Comparison of ENCODE assay signal across 1 cellular context in the genomic region with DNA sequence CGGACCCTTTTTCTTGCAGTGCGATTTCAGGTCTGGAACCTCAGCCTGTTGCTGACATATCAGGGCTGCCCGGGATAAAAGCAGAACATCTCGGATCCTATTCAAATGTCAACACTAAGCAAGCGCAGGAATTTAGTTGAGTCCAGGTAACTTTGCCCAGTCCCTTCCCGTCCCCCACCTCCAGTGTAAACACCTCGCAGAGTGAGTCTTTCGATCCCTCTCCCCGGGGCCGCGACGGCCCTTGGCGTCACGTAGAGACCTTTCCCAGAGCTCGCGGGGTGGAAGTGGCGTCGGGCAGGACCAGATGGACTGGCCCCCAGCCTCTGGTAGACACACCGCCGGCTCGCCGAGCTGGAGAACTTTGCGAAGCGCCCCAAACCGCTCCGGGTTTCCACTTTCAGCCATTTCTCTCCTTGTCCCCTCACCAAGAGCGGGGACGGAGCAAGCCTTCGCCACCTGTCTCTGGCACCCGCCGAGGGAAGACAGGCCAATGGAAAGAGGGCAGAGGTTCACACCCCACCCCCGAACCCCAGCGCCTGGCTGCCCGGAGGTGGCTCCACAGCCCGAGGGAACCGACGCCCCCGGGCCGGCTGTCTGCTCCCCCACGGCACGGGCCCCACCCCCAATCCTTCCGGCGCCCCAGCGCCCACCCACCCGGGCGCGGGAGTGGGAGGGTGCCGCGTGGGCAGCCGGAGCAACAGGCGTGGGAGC.
TF ChIP-seq lines count a peak whose summit lies in the region.

No MANE protein-coding gene starts in this region.

TF ChIP-seq in WTC11, 78 proteins besides CTCF, POLR2A, EP300 and RAD21 (continued from another document and continues in another):
- TF ChIP-seq, protein P1, sequence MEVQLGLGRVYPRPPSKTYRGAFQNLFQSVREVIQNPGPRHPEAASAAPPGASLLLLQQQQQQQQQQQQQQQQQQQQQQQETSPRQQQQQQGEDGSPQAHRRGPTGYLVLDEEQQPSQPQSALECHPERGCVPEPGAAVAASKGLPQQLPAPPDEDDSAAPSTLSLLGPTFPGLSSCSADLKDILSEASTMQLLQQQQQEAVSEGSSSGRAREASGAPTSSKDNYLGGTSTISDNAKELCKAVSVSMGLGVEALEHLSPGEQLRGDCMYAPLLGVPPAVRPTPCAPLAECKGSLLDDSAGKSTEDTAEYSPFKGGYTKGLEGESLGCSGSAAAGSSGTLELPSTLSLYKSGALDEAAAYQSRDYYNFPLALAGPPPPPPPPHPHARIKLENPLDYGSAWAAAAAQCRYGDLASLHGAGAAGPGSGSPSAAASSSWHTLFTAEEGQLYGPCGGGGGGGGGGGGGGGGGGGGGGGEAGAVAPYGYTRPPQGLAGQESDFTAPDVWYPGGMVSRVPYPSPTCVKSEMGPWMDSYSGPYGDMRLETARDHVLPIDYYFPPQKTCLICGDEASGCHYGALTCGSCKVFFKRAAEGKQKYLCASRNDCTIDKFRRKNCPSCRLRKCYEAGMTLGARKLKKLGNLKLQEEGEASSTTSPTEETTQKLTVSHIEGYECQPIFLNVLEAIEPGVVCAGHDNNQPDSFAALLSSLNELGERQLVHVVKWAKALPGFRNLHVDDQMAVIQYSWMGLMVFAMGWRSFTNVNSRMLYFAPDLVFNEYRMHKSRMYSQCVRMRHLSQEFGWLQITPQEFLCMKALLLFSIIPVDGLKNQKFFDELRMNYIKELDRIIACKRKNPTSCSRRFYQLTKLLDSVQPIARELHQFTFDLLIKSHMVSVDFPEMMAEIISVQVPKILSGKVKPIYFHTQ (CRISPR knock-in tag; IDR thresholded peaks at IDR 0.05): no peak
- TF ChIP-seq, protein P2, sequence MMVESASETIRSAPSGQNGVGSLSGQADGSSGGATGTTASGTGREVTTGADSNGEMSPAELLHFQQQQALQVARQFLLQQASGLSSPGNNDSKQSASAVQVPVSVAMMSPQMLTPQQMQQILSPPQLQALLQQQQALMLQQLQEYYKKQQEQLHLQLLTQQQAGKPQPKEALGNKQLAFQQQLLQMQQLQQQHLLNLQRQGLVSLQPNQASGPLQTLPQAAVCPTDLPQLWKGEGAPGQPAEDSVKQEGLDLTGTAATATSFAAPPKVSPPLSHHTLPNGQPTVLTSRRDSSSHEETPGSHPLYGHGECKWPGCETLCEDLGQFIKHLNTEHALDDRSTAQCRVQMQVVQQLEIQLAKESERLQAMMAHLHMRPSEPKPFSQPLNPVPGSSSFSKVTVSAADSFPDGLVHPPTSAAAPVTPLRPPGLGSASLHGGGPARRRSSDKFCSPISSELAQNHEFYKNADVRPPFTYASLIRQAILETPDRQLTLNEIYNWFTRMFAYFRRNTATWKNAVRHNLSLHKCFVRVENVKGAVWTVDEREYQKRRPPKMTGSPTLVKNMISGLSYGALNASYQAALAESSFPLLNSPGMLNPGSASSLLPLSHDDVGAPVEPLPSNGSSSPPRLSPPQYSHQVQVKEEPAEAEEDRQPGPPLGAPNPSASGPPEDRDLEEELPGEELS (CRISPR knock-in tag; IDR thresholded peaks at IDR 0.05): no peak
- TF ChIP-seq JUN (CRISPR knock-in tag; IDR thresholded peaks at IDR 0.05) (no peak), TP53 (CRISPR knock-in tag; IDR thresholded peaks at IDR 0.05) (no peak), ZNF232 (CRISPR knock-in tag; IDR thresholded peaks at IDR 0.05) (no peak), CREM (CRISPR knock-in tag; IDR thresholded peaks at IDR 0.05) (peak; percentile 34; the same call in 1 of the 2 replicates), CREB1 (CRISPR knock-in tag; IDR thresholded peaks at IDR 0.05) (no peak), KAT7 (CRISPR knock-in tag; IDR thresholded peaks at IDR 0.05; ENCODE audit: borderline replicate concordance) (no peak), SMAD4 (CRISPR knock-in tag; IDR thresholded peaks at IDR 0.05) (no peak), ZNF263 (CRISPR knock-in tag; IDR thresholded peaks at IDR 0.05; ENCODE audit: low read depth) (peak; percentile 30; the same call in 1 of the 2 replicates), ETV6 (CRISPR knock-in tag; IDR thresholded peaks at IDR 0.05) (no peak), HMGA2 (CRISPR knock-in tag; IDR thresholded peaks at IDR 0.05) (no peak), PRRX2 (CRISPR knock-in tag; IDR thresholded peaks at IDR 0.05) (no peak), ZNF121 (CRISPR knock-in tag; IDR thresholded peaks at IDR 0.05) (no peak), FOXP1 (CRISPR knock-in tag; IDR thresholded peaks at IDR 0.05; ENCODE audit: borderline replicate concordance) (no peak), NFATC4 (CRISPR knock-in tag; IDR thresholded peaks at IDR 0.05) (no peak), TEAD1 (CRISPR knock-in tag; IDR thresholded peaks at IDR 0.05) (0 out of 2 replicates have a peak, but pooled peaks have one; percentile 20)
- TF ChIP-seq, protein P3, sequence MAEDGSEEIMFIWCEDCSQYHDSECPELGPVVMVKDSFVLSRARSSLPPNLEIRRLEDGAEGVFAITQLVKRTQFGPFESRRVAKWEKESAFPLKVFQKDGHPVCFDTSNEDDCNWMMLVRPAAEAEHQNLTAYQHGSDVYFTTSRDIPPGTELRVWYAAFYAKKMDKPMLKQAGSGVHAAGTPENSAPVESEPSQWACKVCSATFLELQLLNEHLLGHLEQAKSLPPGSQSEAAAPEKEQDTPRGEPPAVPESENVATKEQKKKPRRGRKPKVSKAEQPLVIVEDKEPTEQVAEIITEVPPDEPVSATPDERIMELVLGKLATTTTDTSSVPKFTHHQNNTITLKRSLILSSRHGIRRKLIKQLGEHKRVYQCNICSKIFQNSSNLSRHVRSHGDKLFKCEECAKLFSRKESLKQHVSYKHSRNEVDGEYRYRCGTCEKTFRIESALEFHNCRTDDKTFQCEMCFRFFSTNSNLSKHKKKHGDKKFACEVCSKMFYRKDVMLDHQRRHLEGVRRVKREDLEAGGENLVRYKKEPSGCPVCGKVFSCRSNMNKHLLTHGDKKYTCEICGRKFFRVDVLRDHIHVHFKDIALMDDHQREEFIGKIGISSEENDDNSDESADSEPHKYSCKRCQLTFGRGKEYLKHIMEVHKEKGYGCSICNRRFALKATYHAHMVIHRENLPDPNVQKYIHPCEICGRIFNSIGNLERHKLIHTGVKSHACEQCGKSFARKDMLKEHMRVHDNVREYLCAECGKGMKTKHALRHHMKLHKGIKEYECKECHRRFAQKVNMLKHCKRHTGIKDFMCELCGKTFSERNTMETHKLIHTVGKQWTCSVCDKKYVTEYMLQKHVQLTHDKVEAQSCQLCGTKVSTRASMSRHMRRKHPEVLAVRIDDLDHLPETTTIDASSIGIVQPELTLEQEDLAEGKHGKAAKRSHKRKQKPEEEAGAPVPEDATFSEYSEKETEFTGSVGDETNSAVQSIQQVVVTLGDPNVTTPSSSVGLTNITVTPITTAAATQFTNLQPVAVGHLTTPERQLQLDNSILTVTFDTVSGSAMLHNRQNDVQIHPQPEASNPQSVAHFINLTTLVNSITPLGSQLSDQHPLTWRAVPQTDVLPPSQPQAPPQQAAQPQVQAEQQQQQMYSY (CRISPR knock-in tag; IDR thresholded peaks at IDR 0.05): no peak
- TF ChIP-seq, protein P4, sequence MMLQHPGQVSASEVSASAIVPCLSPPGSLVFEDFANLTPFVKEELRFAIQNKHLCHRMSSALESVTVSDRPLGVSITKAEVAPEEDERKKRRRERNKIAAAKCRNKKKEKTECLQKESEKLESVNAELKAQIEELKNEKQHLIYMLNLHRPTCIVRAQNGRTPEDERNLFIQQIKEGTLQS (CRISPR knock-in tag; conservative IDR thresholded peaks at IDR 0.05): no peak
- TF ChIP-seq, protein P5, sequence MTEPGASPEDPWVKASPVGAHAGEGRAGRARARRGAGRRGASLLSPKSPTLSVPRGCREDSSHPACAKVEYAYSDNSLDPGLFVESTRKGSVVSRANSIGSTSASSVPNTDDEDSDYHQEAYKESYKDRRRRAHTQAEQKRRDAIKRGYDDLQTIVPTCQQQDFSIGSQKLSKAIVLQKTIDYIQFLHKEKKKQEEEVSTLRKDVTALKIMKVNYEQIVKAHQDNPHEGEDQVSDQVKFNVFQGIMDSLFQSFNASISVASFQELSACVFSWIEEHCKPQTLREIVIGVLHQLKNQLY (CRISPR knock-in tag; IDR thresholded peaks at IDR 0.05): no peak
- TF ChIP-seq, protein P6, sequence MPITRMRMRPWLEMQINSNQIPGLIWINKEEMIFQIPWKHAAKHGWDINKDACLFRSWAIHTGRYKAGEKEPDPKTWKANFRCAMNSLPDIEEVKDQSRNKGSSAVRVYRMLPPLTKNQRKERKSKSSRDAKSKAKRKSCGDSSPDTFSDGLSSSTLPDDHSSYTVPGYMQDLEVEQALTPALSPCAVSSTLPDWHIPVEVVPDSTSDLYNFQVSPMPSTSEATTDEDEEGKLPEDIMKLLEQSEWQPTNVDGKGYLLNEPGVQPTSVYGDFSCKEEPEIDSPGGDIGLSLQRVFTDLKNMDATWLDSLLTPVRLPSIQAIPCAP (CRISPR knock-in tag; IDR thresholded peaks at IDR 0.05): 0 out of 2 replicates have a peak, but pooled peaks have one; percentile 33
- TF ChIP-seq, protein P7, sequence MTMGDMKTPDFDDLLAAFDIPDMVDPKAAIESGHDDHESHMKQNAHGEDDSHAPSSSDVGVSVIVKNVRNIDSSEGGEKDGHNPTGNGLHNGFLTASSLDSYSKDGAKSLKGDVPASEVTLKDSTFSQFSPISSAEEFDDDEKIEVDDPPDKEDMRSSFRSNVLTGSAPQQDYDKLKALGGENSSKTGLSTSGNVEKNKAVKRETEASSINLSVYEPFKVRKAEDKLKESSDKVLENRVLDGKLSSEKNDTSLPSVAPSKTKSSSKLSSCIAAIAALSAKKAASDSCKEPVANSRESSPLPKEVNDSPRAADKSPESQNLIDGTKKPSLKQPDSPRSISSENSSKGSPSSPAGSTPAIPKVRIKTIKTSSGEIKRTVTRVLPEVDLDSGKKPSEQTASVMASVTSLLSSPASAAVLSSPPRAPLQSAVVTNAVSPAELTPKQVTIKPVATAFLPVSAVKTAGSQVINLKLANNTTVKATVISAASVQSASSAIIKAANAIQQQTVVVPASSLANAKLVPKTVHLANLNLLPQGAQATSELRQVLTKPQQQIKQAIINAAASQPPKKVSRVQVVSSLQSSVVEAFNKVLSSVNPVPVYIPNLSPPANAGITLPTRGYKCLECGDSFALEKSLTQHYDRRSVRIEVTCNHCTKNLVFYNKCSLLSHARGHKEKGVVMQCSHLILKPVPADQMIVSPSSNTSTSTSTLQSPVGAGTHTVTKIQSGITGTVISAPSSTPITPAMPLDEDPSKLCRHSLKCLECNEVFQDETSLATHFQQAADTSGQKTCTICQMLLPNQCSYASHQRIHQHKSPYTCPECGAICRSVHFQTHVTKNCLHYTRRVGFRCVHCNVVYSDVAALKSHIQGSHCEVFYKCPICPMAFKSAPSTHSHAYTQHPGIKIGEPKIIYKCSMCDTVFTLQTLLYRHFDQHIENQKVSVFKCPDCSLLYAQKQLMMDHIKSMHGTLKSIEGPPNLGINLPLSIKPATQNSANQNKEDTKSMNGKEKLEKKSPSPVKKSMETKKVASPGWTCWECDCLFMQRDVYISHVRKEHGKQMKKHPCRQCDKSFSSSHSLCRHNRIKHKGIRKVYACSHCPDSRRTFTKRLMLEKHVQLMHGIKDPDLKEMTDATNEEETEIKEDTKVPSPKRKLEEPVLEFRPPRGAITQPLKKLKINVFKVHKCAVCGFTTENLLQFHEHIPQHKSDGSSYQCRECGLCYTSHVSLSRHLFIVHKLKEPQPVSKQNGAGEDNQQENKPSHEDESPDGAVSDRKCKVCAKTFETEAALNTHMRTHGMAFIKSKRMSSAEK (CRISPR knock-in tag; IDR thresholded peaks at IDR 0.05; ENCODE audit: borderline replicate concordance): no peak
- TF ChIP-seq, protein P8, sequence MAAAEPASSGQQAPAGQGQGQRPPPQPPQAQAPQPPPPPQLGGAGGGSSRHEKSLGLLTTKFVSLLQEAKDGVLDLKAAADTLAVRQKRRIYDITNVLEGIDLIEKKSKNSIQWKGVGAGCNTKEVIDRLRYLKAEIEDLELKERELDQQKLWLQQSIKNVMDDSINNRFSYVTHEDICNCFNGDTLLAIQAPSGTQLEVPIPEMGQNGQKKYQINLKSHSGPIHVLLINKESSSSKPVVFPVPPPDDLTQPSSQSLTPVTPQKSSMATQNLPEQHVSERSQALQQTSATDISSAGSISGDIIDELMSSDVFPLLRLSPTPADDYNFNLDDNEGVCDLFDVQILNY (CRISPR knock-in tag; IDR thresholded peaks at IDR 0.05): no peak
- TF ChIP-seq, protein P9, sequence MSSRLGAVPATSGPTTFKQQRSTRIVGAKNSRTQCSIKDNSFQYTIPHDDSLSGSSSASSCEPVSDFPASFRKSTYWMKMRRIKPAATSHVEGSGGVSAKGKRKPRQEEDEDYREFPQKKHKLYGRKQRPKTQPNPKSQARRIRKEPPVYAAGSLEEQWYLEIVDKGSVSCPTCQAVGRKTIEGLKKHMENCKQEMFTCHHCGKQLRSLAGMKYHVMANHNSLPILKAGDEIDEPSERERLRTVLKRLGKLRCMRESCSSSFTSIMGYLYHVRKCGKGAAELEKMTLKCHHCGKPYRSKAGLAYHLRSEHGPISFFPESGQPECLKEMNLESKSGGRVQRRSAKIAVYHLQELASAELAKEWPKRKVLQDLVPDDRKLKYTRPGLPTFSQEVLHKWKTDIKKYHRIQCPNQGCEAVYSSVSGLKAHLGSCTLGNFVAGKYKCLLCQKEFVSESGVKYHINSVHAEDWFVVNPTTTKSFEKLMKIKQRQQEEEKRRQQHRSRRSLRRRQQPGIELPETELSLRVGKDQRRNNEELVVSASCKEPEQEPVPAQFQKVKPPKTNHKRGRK (CRISPR knock-in tag; IDR thresholded peaks at IDR 0.05; ENCODE audit: borderline replicate concordance): no peak
- TF ChIP-seq, protein P10, sequence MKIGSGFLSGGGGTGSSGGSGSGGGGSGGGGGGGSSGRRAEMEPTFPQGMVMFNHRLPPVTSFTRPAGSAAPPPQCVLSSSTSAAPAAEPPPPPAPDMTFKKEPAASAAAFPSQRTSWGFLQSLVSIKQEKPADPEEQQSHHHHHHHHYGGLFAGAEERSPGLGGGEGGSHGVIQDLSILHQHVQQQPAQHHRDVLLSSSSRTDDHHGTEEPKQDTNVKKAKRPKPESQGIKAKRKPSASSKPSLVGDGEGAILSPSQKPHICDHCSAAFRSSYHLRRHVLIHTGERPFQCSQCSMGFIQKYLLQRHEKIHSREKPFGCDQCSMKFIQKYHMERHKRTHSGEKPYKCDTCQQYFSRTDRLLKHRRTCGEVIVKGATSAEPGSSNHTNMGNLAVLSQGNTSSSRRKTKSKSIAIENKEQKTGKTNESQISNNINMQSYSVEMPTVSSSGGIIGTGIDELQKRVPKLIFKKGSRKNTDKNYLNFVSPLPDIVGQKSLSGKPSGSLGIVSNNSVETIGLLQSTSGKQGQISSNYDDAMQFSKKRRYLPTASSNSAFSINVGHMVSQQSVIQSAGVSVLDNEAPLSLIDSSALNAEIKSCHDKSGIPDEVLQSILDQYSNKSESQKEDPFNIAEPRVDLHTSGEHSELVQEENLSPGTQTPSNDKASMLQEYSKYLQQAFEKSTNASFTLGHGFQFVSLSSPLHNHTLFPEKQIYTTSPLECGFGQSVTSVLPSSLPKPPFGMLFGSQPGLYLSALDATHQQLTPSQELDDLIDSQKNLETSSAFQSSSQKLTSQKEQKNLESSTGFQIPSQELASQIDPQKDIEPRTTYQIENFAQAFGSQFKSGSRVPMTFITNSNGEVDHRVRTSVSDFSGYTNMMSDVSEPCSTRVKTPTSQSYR (CRISPR knock-in tag; IDR thresholded peaks at IDR 0.05): no peak; the same call in 1 of the 2 replicates
- TF ChIP-seq, protein P11, sequence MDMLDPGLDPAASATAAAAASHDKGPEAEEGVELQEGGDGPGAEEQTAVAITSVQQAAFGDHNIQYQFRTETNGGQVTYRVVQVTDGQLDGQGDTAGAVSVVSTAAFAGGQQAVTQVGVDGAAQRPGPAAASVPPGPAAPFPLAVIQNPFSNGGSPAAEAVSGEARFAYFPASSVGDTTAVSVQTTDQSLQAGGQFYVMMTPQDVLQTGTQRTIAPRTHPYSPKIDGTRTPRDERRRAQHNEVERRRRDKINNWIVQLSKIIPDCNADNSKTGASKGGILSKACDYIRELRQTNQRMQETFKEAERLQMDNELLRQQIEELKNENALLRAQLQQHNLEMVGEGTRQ (CRISPR knock-in tag; IDR thresholded peaks at IDR 0.05): no peak
- TF ChIP-seq, protein P12, sequence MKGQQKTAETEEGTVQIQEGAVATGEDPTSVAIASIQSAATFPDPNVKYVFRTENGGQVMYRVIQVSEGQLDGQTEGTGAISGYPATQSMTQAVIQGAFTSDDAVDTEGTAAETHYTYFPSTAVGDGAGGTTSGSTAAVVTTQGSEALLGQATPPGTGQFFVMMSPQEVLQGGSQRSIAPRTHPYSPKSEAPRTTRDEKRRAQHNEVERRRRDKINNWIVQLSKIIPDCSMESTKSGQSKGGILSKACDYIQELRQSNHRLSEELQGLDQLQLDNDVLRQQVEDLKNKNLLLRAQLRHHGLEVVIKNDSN (CRISPR knock-in tag; IDR thresholded peaks at IDR 0.05): no peak
